In the genomic region with DNA sequence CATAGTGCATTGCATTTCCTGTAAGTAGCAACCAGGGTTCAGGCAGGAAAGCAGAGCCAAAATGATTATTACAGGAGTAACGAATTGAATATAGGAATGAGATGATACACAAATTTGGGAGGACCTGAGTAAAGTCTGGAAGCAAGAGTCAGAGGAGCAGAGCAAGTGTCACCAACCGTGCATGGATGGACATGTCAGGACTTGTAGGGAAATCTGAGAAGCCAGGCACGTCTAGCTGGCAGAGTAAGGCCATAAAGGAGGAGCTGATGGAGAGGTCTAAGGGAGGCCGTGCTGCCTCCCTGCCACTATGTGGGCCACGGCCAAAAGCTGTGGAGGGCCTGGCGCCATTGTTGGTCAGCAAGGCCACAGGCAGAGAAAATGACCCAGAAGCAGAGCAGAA, we compare ENCODE assay signal across 13 cellular contexts. TPM values are rescaled to one million over a fixed set of nuclear protein-coding genes. Genes with fewer than 3 reads are reported as not detected.
"Had no signal": no experiment of that assay in that cellular context is flagged by ENCODE, and none has a peak within 500 bp of the region (broad histone marks: within the 10 kb centered on the region; RNA-seq: fewer than 3 reads in every experiment).

No MANE protein-coding gene starts in this region.

- H3K36me3 ChIP-seq: colonic mucosa, heart left ventricle, right lobe of liver had no signal

- ATAC-seq: activated CD4-positive, alpha-beta T cell treated with anti-CD3 and anti-CD28 coated beads for 36 hours; activated naive CD8-positive, alpha-beta T cell treated with anti-CD3 and anti-CD28 coated beads, Interleukin-2, amount 50 U/mL, for 24 hours; heart left ventricle; psoas muscle; stimulated activated naive B cell treated with anti-CD40 and anti-IgM and Interleukin-4, amounts not matched to agents 10 μg/mL and 1 μg/mL and 100 μg/mL, for 72 hours had no signal

- H3K27me3 ChIP-seq: colonic mucosa, heart left ventricle, right lobe of liver had no signal

- DNase-seq: activated CD4-positive, alpha-beta T cell treated with anti-CD3 and anti-CD28 coated beads for 36 hours; activated naive CD4-positive, alpha-beta T cell treated with Interleukin-2 at 50 U/mL for 16 hours; activated naive CD8-positive, alpha-beta T cell treated with anti-CD3 and anti-CD28 coated beads, Interleukin-2, amount 50 U/mL, for 24 hours; colonic mucosa; heart left ventricle; psoas muscle; right lobe of liver; stimulated activated CD4-positive, alpha-beta T cell treated with anti-CD3 and anti-CD28 coated beads, Interleukin-1b, Interleukin-23, amount 100 ng/mL, for 48 hours; stimulated activated naive B cell treated with anti-CD40 and anti-IgM and Interleukin-4, amounts not matched to agents 10 μg/mL and 1 μg/mL and 100 μg/mL, for 72 hours; T1000 had no signal

- H3K9me3 ChIP-seq: colonic mucosa, heart left ventricle, psoas muscle, right lobe of liver had no signal

- H3K27ac ChIP-seq: colonic mucosa, heart left ventricle, psoas muscle, right lobe of liver had no signal

- H3K4me3 ChIP-seq: colonic mucosa, heart left ventricle, psoas muscle, right lobe of liver had no signal

- H3K4me1 ChIP-seq: colonic mucosa, psoas muscle, right lobe of liver had no signal

RNA-seq across cellular contexts. Expression of a gene that starts 22.4 kb away (rescaled TPM):
- total RNA-seq: activated CD4-positive, alpha-beta T cell treated with anti-CD3 and anti-CD28 coated beads for 36 hours; colonic mucosa; lung microvascular endothelial cell; omental fat pad; psoas muscle; right lobe of liver; subcutaneous adipose tissue had no signal
- polyA plus RNA-seq: psoas muscle had no signal
